Comparison of ENCODE assay signal across 20 cellular contexts in the genomic region with DNA sequence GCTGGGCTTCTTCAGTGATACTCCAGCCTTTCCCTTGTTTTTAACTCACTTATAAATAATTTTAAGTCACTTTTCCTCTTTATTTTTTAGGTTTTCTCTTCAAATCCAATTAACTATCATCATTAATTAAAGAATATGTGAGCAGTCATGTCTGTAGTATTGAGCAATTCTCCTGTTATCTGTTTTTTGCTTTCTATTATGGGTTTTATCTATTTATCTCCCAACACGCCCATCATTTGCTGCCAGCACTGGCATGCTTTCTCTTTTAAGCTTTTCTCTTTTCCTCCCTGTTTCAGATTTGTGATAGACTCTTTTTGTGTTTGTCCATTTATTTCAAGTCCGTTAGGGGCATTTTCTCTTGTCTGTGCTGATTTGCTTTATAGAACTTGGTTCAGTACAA.
DNase-seq lines count a peak whose midpoint lies in the region; ATAC-seq and TF ChIP-seq lines count a peak whose summit lies in the region.
"Had no signal": no experiment of that assay in that cellular context is flagged by ENCODE, and none has a peak within 500 bp of the region (broad histone marks: within the 10 kb centered on the region; RNA-seq: fewer than 3 reads in every experiment).

No MANE protein-coding gene starts in this region.

- ATAC-seq in HG03342 (IDR thresholded peaks at IDR 0.05; ENCODE audit: unreplicated experiment): no peak
- ATAC-seq: stimulated activated naive CD8-positive, alpha-beta T cell treated with anti-CD3 and anti-CD28 coated beads, Interleukin-15, amount 100 ng/mL, for 72 hours had no signal

- H3K27me3 Mint-ChIP-seq in Caco-2 (ENCODE audit: insufficient read depth, unreplicated experiment): no peaks in the 10 kb centered on the region
- H3K27me3 Mint-ChIP-seq in T-helper 2 cell treated with Interferon-gamma antibody and Interleukin-4, amounts not matched to agents 5 μg/mL and 100 μg/mL, for 36 hours (ENCODE audit: low read depth): no peaks in the 10 kb centered on the region
- H3K27me3 Mint-ChIP-seq: stimulated activated naive CD8-positive, alpha-beta T cell treated with anti-CD3 and anti-CD28 coated beads, Interleukin-15, amount 100 ng/mL, for 72 hours had no signal

- no peak overlapping the region for H2AFZ ChIP-seq in hepatocyte

- H3K4me3 ChIP-seq in Caco-2 (ENCODE audit: low read depth, low read length) (no peak overlapping the region), hepatocyte (no peak overlapping the region), sigmoid colon (no peak overlapping the region), MG63 (no peak overlapping the region)
- H3K4me3 ChIP-seq: BLaER1, thyroid gland had no signal

- peaks cover 17% of the 10 kb centered on the region for H3K9me3 Mint-ChIP-seq in Caco-2 (ENCODE audit: unreplicated experiment)
- peaks cover 20% of the 10 kb centered on the region for H3K9me3 Mint-ChIP-seq in T-helper 2 cell treated with Interferon-gamma antibody and Interleukin-4, amounts not matched to agents 5 μg/mL and 100 μg/mL, for 36 hours

- no peaks in the 10 kb centered on the region for H3K9me2 ChIP-seq in hepatocyte (replicated peaks; ENCODE audit: insufficient read depth)

- H3K27ac ChIP-seq in hepatocyte: no peak overlapping the region
- H3K27ac ChIP-seq in sigmoid colon: peak overlapping the region in 3 of 4 donors; percentile 54 to 64 (median 63)
- H3K27ac ChIP-seq: BLaER1, epithelial cell of prostate, neutrophil had no signal

- H3K79me2 ChIP-seq in hepatocyte: no peaks in the 10 kb centered on the region

- TF ChIP-seq EP300 in sigmoid colon (IDR thresholded peaks at IDR 0.05): no peak

- peak overlapping the region; percentile 37 for H3K4me2 ChIP-seq in hepatocyte
- H3K4me2 ChIP-seq: BLaER1 had no signal

- peaks cover 15% of the 10 kb centered on the region for H3K4me1 Mint-ChIP-seq in Caco-2 (ENCODE audit: low read depth, unreplicated experiment)
- peaks cover 20% of the 10 kb centered on the region for H3K4me1 Mint-ChIP-seq in T-helper 2 cell treated with Interferon-gamma antibody and Interleukin-4, amounts not matched to agents 5 μg/mL and 100 μg/mL, for 36 hours (ENCODE audit: low read depth)

- H3K4me1 ChIP-seq in Caco-2 (peaks cover 12% of the 10 kb centered on the region), hepatocyte (ENCODE audit: insufficient read depth) (peaks cover 9% of the 10 kb centered on the region), sigmoid colon (peaks cover 0 to 44% (median 20%) of the 10 kb centered on the region in 4 donors)
- H3K4me1 ChIP-seq: BLaER1 had no signal

- CTCF ChIA-PET in Caco-2 (lab: Charles Lee): interaction anchor here (1.0 kb wide), 1 partner anchor 352 kb away, joined by 3 read pairs; no protein-coding TSS in a partner anchor

- POLR2A ChIA-PET in Caco-2 (lab: Charles Lee): no interaction called here

- DNase-seq in Caco-2 (no peak), hepatocyte (ENCODE audit: low spot score) (no peak), sigmoid colon (no peak), SW 1271 (lab: John Stamatoyannopoulos, UW) (no peak), MG63 (no peak)
- no peak for DNase-seq in T-helper 2 cell treated with Interferon-gamma antibody and Interleukin-4, amounts not matched to agents 5 μg/mL and 100 μg/mL, for 36 hours (ENCODE audit: low spot score)
- DNase-seq: activated CD4-positive, alpha-beta T cell treated with anti-CD3 and anti-CD28 coated beads for 4 hours; amniotic stem cell; DMS79 treated with DMSO at 0.1 percent for 48 hours; effector CD8-positive, alpha-beta T cell; head of caudate nucleus; NCI-H1092; NCI-H187 treated with DMSO at 0.1 percent for 48 hours; stimulated activated naive CD8-positive, alpha-beta T cell treated with anti-CD3 and anti-CD28 coated beads, Interleukin-15, amount 100 ng/mL, for 72 hours; thyroid gland had no signal

- 72% methylated on average over 2 of the region's 2 CpGs for WGBS in hepatocyte (ENCODE audit: low lambda C conversion rate, missing lambda C conversion rate)
- 61 to 65% methylated on average over 2 of the region's 2 CpGs for WGBS in sigmoid colon, 2 donors

- no peak for TF ChIP-seq CTCF in Caco-2 (IDR thresholded peaks at IDR 0.05; ENCODE audit: insufficient read depth in 1 of 2, low read depth in 1 of 2, low read length in 1 of 2, severe bottlenecking in 1 of 2, unreplicated experiment in 1 of 2)
- no peak for TF ChIP-seq CTCF in hepatocyte (IDR thresholded peaks at IDR 0.05; ENCODE audit: poor library complexity)
- no peak for TF ChIP-seq CTCF in sigmoid colon (IDR thresholded peaks at IDR 0.05)

- intact Hi-C loops in Caco-2 (cut with micrococcal nuclease; ENCODE audit: unreplicated experiment) (no loop called here), sigmoid colon (cut with DNase I) (loop anchor here (5.0 kb wide), 1 partner anchor 353 kb away; no protein-coding TSS in a partner anchor)

- peak overlapping the region; percentile 50 for H3K27ac Mint-ChIP-seq in Caco-2 (ENCODE audit: unreplicated experiment)
- no peak overlapping the region for H3K27ac Mint-ChIP-seq in T-helper 2 cell treated with Interferon-gamma antibody and Interleukin-4, amounts not matched to agents 5 μg/mL and 100 μg/mL, for 36 hours
- H3K27ac Mint-ChIP-seq: stimulated activated naive CD8-positive, alpha-beta T cell treated with anti-CD3 and anti-CD28 coated beads, Interleukin-15, amount 100 ng/mL, for 72 hours; T-helper 1 cell treated with Interleukin-12 subunit alpha and Interleukin-12 subunit beta and Interleukin-4 antibody, amounts not matched to agents 30 μg/mL and 1 μg/mL, for 36 hours had no signal

- no TSS peak for BruUV-seq in Caco-2 (replicated peaks; lab: Mats Ljungman, UMichigan)

- no peaks in the 10 kb centered on the region for H4K20me1 ChIP-seq in hepatocyte (ENCODE audit: insufficient read depth, poor library complexity, severe bottlenecking)

- H3K36me3 ChIP-seq in Caco-2 (ENCODE audit: control insufficient read depth, insufficient read depth, low read length) (no peaks in the 10 kb centered on the region), hepatocyte (replicated peaks; ENCODE audit: insufficient read depth, low read depth) (no peaks in the 10 kb centered on the region), sigmoid colon (no peaks in the 10 kb centered on the region), MG63 (0 out of 2 replicates have a peak, but pooled peaks cover 3% of the 10 kb centered on the region)
- H3K36me3 ChIP-seq: BLaER1, neutrophil, thyroid gland had no signal

- no peak for TF ChIP-seq POLR2A in sigmoid colon (IDR thresholded peaks at IDR 0.05)

- H3K9me3 ChIP-seq in Caco-2: peaks cover 20% of the 10 kb centered on the region
- no peaks in the 10 kb centered on the region for H3K9me3 ChIP-seq in hepatocyte (ENCODE audit: low read depth)
- peaks cover 0 to 4% (median 0%) of the 10 kb centered on the region in 4 donors for H3K9me3 ChIP-seq in sigmoid colon
- H3K9me3 ChIP-seq in MG63: peaks cover 11% of the 10 kb centered on the region
- H3K9me3 ChIP-seq: neutrophil, thyroid gland had no signal

- H3K4me3 Mint-ChIP-seq in Caco-2 (ENCODE audit: unreplicated experiment): no peak overlapping the region
- peak overlapping the region; percentile 26 for H3K4me3 Mint-ChIP-seq in T-helper 2 cell treated with Interferon-gamma antibody and Interleukin-4, amounts not matched to agents 5 μg/mL and 100 μg/mL, for 36 hours
- H3K4me3 Mint-ChIP-seq: stimulated activated naive CD8-positive, alpha-beta T cell treated with anti-CD3 and anti-CD28 coated beads, Interleukin-15, amount 100 ng/mL, for 72 hours; T-helper 1 cell treated with Interleukin-12 subunit alpha and Interleukin-12 subunit beta and Interleukin-4 antibody, amounts not matched to agents 30 μg/mL and 1 μg/mL, for 36 hours had no signal

- no peaks in the 10 kb centered on the region for H3K27me3 ChIP-seq in Caco-2 (replicated peaks; ENCODE audit: control insufficient read depth, insufficient read depth, low read length)
- no peaks in the 10 kb centered on the region for H3K27me3 ChIP-seq in hepatocyte
- no peaks in the 10 kb centered on the region for H3K27me3 ChIP-seq in sigmoid colon
- no peaks in the 10 kb centered on the region for H3K27me3 ChIP-seq in MG63
- H3K27me3 ChIP-seq: neutrophil, thyroid gland had no signal

- peaks cover 33% of the 10 kb centered on the region for H3K36me3 Mint-ChIP-seq in Caco-2 (ENCODE audit: insufficient read depth, unreplicated experiment)
- peaks cover 17% of the 10 kb centered on the region for H3K36me3 Mint-ChIP-seq in T-helper 2 cell treated with Interferon-gamma antibody and Interleukin-4, amounts not matched to agents 5 μg/mL and 100 μg/mL, for 36 hours (ENCODE audit: low read depth)
